ENCODE assay signal across 11 cellular contexts in genomic region chr5:151005975-151006576, GRCh38. TPM values are rescaled to one million over a fixed set of nuclear protein-coding genes. Genes with fewer than 3 reads are reported as not detected.
DNase-seq lines count a peak whose midpoint lies in the region; ATAC-seq and TF ChIP-seq lines count a peak whose summit lies in the region.
"Had no signal": no experiment of that assay in that cellular context is flagged by ENCODE, and none has a peak within 500 bp of the region (broad histone marks: within the 10 kb centered on the region; RNA-seq: fewer than 3 reads in every experiment).

No MANE protein-coding gene starts in this region.

- H3K4me3 Mint-ChIP-seq in WTC11: no peak overlapping the region
- no peak overlapping the region for H3K4me3 Mint-ChIP-seq in naive thymus-derived CD4-positive, alpha-beta T cell
- H3K4me3 Mint-ChIP-seq: neural crest cell had no signal

- in situ Hi-C loops in GM23248 (cut with MboI): no loop called here

- no peaks in the 10 kb centered on the region for H3K9me2 ChIP-seq in GM23248 (ENCODE audit: insufficient read depth)

- H3K27me3 ChIP-seq in GM23248 (replicated peaks; ENCODE audit: insufficient read depth): peaks cover under 1% of the 10 kb centered on the region; the same call in 1 of the 2 replicates
- H3K27me3 ChIP-seq in body of pancreas: no peaks in the 10 kb centered on the region
- H3K27me3 ChIP-seq in skeletal muscle tissue (ENCODE audit: control insufficient read depth in 3 of 3, insufficient read depth in 3 of 3, low read length in 3 of 3): no peaks in the 10 kb centered on the region
- no peaks in the 10 kb centered on the region for H3K27me3 ChIP-seq in naive thymus-derived CD4-positive, alpha-beta T cell (ENCODE audit: control insufficient read depth in 2 of 2, insufficient read depth in 2 of 2, low read length in 2 of 2)

- peak; percentile 33 for DNase-seq in GM23248
- peak; percentile 36 to 76 (median 60) for DNase-seq in body of pancreas
- DNase-seq in left kidney (ENCODE audit: low read depth, low spot score): peak; percentile 50
- no peak for DNase-seq in NCI-H2171 (lab: John Stamatoyannopoulos, UW)
- DNase-seq in WTC11 (ENCODE audit: low spot score): no peak
- DNase-seq in naive thymus-derived CD4-positive, alpha-beta T cell: no peak
- DNase-seq: DMS79 treated with DMSO at 0.1 percent for 48 hours, NCI-H2227 treated with DMSO at 0.1 percent for 48 hours had no signal

- no peaks in the 10 kb centered on the region for H3K9me3 ChIP-seq in GM23248 (ENCODE audit: low read depth)
- no peaks in the 10 kb centered on the region for H3K9me3 ChIP-seq in body of pancreas
- no peaks in the 10 kb centered on the region for H3K9me3 ChIP-seq in skeletal muscle tissue (ENCODE audit: control insufficient read depth in 3 of 3, low read length in 3 of 3)
- H3K9me3 ChIP-seq in naive thymus-derived CD4-positive, alpha-beta T cell (ENCODE audit: control insufficient read depth in 2 of 3, low read length in 3 of 3): no peaks in the 10 kb centered on the region

- H2AFZ ChIP-seq in GM23248: no peak overlapping the region

- H3K79me2 ChIP-seq in GM23248 (ENCODE audit: insufficient read depth): no peaks in the 10 kb centered on the region

- H3K4me2 ChIP-seq in GM23248 (ENCODE audit: unreplicated experiment): no peak overlapping the region

- H3K9ac ChIP-seq in GM23248 (no peak overlapping the region), skeletal muscle tissue (ENCODE audit: low read depth in 1 of 3, low read length in 3 of 3) (peak overlapping the region; percentile 33 to 60 (median 34))

- TF ChIP-seq CTCF in body of pancreas (IDR thresholded peaks at IDR 0.05) (no peak), WTC11 (IDR thresholded peaks at IDR 0.05) (no peak)

- H3K27ac Mint-ChIP-seq in WTC11: no peak overlapping the region
- no peak overlapping the region for H3K27ac Mint-ChIP-seq in naive thymus-derived CD4-positive, alpha-beta T cell

- H4K20me1 ChIP-seq in GM23248 (ENCODE audit: insufficient read depth): no peaks in the 10 kb centered on the region

- H3F3A ChIP-seq in GM23248 (ENCODE audit: insufficient read depth): no peaks in the 10 kb centered on the region

- H3K4me1 ChIP-seq in GM23248 (ENCODE audit: insufficient read depth) (peaks cover 8% of the 10 kb centered on the region; the same call in 1 of the 2 replicates), body of pancreas (no peaks in the 10 kb centered on the region), skeletal muscle tissue (ENCODE audit: control insufficient read depth in 3 of 3, insufficient read depth in 3 of 3, low read length in 3 of 3) (peaks cover 27 to 34% (median 30%) of the 10 kb centered on the region in 3 donors)
- H3K4me1 ChIP-seq in naive thymus-derived CD4-positive, alpha-beta T cell (ENCODE audit: control insufficient read depth in 2 of 2, insufficient read depth in 2 of 2, low read length in 2 of 2): no peaks in the 10 kb centered on the region

- CTCF ChIA-PET in WTC11 (lab: Charles Lee): interaction anchor here (0.8 to 1.9 kb wide), 6 partner anchors 16 to 440 kb away, joined by 3 to 10 read pairs (median 4); no protein-coding TSS in a partner anchor
- CTCF ChIA-PET in naive thymus-derived CD4-positive, alpha-beta T cell (lab: Charles Lee): no interaction called here

- ATAC-seq in body of pancreas (peak; percentile 62), WTC11 (no peak), GM18519 (IDR thresholded peaks at IDR 0.05; ENCODE audit: low FRiP score, unreplicated experiment) (no peak)
- ATAC-seq in naive thymus-derived CD4-positive, alpha-beta T cell: no peak

- H3K36me3 Mint-ChIP-seq in WTC11: no peaks in the 10 kb centered on the region
- H3K36me3 Mint-ChIP-seq in naive thymus-derived CD4-positive, alpha-beta T cell: no peaks in the 10 kb centered on the region

- intact Hi-C loops in body of pancreas (cut with DNase I): no loop called here
- intact Hi-C loops in naive thymus-derived CD4-positive, alpha-beta T cell (cut with micrococcal nuclease): no loop called here

- no peaks in the 10 kb centered on the region for H3K27me3 Mint-ChIP-seq in WTC11 (ENCODE audit: low read depth)
- peaks cover 0 to 9% (median 5%) of the 10 kb centered on the region in 5 donors for H3K27me3 Mint-ChIP-seq in naive thymus-derived CD4-positive, alpha-beta T cell

- TF ChIP-seq POLR2A in body of pancreas (IDR thresholded peaks at IDR 0.05): no peak

- H3K9me3 Mint-ChIP-seq in WTC11: no peaks in the 10 kb centered on the region
- peaks cover 0 to 2% (median 0%) of the 10 kb centered on the region in 11 donors for H3K9me3 Mint-ChIP-seq in naive thymus-derived CD4-positive, alpha-beta T cell
- H3K9me3 Mint-ChIP-seq: neural crest cell had no signal

- no peak overlapping the region for H3K4me3 ChIP-seq in GM23248
- H3K4me3 ChIP-seq in body of pancreas: no peak overlapping the region
- H3K4me3 ChIP-seq in skeletal muscle tissue (ENCODE audit: low read length in 3 of 3): peak overlapping the region; percentile 4 to 52 (median 38)
- no peak overlapping the region for H3K4me3 ChIP-seq in naive thymus-derived CD4-positive, alpha-beta T cell (ENCODE audit: low read length)

- H3K27ac ChIP-seq in GM23248: no peak overlapping the region
- peak overlapping the region in 3 of 4 donors; percentile 34 to 61 (median 46) for H3K27ac ChIP-seq in body of pancreas
- H3K27ac ChIP-seq in skeletal muscle tissue (ENCODE audit: low read depth, low read length): peak overlapping the region; percentile 84
- H3K27ac ChIP-seq in naive thymus-derived CD4-positive, alpha-beta T cell (ENCODE audit: low read depth, low read length): no peak overlapping the region

- WGBS in GM23248 (ENCODE audit: low coverage in 1 of 2, low lambda C conversion rate in 2 of 2, missing lambda C conversion rate in 2 of 2), 2 experiments: 5 to 9% methylated on average over 7 of the region's 7 CpGs
- WGBS in body of pancreas, 2 donors: 55 to 62% methylated on average over 7 of the region's 7 CpGs

- H3K36me3 ChIP-seq in GM23248 (ENCODE audit: low read depth) (no peaks in the 10 kb centered on the region), body of pancreas (replicated peaks in 1 of 2; ENCODE audit: insufficient read depth in 1 of 2, low read depth in 2 of 2) (no peaks in the 10 kb centered on the region), skeletal muscle tissue (ENCODE audit: control insufficient read depth in 3 of 3, insufficient read depth in 3 of 3, low read length in 3 of 3) (no peaks in the 10 kb centered on the region)
- no peaks in the 10 kb centered on the region for H3K36me3 ChIP-seq in naive thymus-derived CD4-positive, alpha-beta T cell (ENCODE audit: control insufficient read depth in 2 of 3, insufficient read depth in 3 of 3, low read length in 3 of 3)

- POLR2A ChIA-PET in WTC11 (lab: Charles Lee): no interaction called here
- POLR2A ChIA-PET in naive thymus-derived CD4-positive, alpha-beta T cell (lab: Charles Lee): no interaction called here

- peaks cover 3% of the 10 kb centered on the region; the same call in 1 of the 2 replicates for H3K4me1 Mint-ChIP-seq in WTC11
- peaks cover 0 to 4% (median 0%) of the 10 kb centered on the region in 7 donors for H3K4me1 Mint-ChIP-seq in naive thymus-derived CD4-positive, alpha-beta T cell

TF ChIP-seq in WTC11, 78 proteins besides CTCF, POLR2A, EP300 and RAD21 (continues in another document):
- TF ChIP-seq CREB1 (CRISPR knock-in tag; IDR thresholded peaks at IDR 0.05) (no peak), FOXJ3 (CRISPR knock-in tag; IDR thresholded peaks at IDR 0.05; ENCODE audit: borderline replicate concordance) (no peak), ZNF423 (CRISPR knock-in tag; IDR thresholded peaks at IDR 0.05) (no peak), TEAD1 (CRISPR knock-in tag; IDR thresholded peaks at IDR 0.05) (no peak), IRF1 (CRISPR knock-in tag; IDR thresholded peaks at IDR 0.05) (no peak), SP1 (CRISPR knock-in tag; conservative IDR thresholded peaks at IDR 0.05) (no peak)
- TF ChIP-seq, protein P1, sequence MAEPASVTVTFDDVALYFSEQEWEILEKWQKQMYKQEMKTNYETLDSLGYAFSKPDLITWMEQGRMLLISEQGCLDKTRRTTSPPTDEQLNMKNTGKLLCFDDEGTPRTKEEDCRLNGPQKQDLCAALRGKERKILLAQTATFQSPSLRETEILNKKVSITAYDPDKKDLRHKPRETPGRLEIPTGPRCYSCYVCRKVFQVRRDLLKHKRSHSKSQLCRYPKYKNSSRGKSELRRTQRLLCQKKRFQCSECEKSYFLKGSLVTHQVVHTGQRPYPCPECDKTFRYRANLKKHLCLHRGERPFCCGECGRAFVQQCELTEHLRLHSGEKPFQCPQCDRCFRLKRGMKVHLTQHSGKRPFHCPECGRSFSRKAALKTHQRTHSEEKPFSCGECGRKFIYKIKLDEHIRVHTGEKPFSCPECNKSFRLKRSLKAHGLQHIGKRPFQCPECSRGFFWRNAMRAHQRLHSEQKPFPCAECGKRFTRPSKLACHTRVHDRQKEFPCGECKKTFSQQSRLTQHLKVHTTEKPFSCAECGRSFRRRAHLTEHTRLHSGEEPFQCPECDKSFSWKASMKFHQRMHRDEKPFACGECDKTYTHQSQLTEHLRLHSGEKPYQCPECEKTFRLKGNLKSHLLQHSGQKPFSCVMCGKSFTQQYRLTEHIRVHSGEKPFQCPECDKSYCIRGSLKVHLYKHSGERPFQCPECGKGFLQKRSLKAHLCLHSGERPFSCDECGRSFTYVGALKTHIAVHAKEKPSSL (CRISPR knock-in tag; conservative IDR thresholded peaks at IDR 0.05): no peak
- TF ChIP-seq, protein P2, sequence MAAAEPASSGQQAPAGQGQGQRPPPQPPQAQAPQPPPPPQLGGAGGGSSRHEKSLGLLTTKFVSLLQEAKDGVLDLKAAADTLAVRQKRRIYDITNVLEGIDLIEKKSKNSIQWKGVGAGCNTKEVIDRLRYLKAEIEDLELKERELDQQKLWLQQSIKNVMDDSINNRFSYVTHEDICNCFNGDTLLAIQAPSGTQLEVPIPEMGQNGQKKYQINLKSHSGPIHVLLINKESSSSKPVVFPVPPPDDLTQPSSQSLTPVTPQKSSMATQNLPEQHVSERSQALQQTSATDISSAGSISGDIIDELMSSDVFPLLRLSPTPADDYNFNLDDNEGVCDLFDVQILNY (CRISPR knock-in tag; IDR thresholded peaks at IDR 0.05): no peak

RNA-seq across cellular contexts. Expression of gene GPX3, which starts 14.3 kb away (rescaled TPM):
- 2.4 and 3.0 TPM in 2 replicates for total RNA-seq in GM23248 (2014; rRNA removed; shearing (Covaris generic))
- 4.2 and 4.4 TPM in 2 replicates for polyA plus RNA-seq in GM23248 (2016; fragmentation: Nextera tagmentation; extraction: Ambion mirVana)
- total RNA-seq in body of pancreas (1,000 to 10,000 TPM in 1 of 2 donors, 100 to 1,000 TPM in 1; 686 to 1,482 TPM), skeletal muscle tissue (33.4 TPM), WTC11 (2021) (24.5 to 26.9 TPM (median 26.2 TPM) in 3 replicates)
- 1 to 10 TPM in 1 of 5 experiments, under 1 TPM in 1, not detected in 3; 0.98 to 1.1 TPM for total RNA-seq in naive thymus-derived CD4-positive, alpha-beta T cell
- 1 to 10 TPM in 1 of 2 donors, not detected in 1; 1.2 TPM for polyA plus RNA-seq in naive thymus-derived CD4-positive, alpha-beta T cell

Comparison
In these comparisons a context has a peak if more than half of its experiments do, and no peak if none do; other contexts are left out.
1. DNase-seq: peak in GM23248 (single experiment), body of pancreas (4 of 4) and left kidney (single experiment); none in NCI-H2171 (single experiment), WTC11 (single experiment) and naive thymus-derived CD4-positive, alpha-beta T cell (0 of 9).
2. H3K27ac ChIP-seq: peak in body of pancreas (3 of 4) and skeletal muscle tissue (single experiment); none in GM23248 (single experiment) and naive thymus-derived CD4-positive, alpha-beta T cell (single experiment).
3. H3K4me3 ChIP-seq: peak in skeletal muscle tissue (3 of 3); none in GM23248 (single experiment), body of pancreas (0 of 2) and naive thymus-derived CD4-positive, alpha-beta T cell (single experiment).
4. RNA of gene GPX3, which starts 14.3 kb away (total RNA-seq): 686 to 1,482 TPM in body of pancreas; 33.4 TPM in skeletal muscle tissue (single experiment), 24.5 to 26.9 TPM in WTC11, 2.4 to 3.0 TPM in GM23248 and 0.98 to 1.1 TPM in naive thymus-derived CD4-positive, alpha-beta T cell; every median in the first group is over 10 times any median in the second.